Comparison of ENCODE assay signal across 8 cellular contexts in the genomic region with DNA sequence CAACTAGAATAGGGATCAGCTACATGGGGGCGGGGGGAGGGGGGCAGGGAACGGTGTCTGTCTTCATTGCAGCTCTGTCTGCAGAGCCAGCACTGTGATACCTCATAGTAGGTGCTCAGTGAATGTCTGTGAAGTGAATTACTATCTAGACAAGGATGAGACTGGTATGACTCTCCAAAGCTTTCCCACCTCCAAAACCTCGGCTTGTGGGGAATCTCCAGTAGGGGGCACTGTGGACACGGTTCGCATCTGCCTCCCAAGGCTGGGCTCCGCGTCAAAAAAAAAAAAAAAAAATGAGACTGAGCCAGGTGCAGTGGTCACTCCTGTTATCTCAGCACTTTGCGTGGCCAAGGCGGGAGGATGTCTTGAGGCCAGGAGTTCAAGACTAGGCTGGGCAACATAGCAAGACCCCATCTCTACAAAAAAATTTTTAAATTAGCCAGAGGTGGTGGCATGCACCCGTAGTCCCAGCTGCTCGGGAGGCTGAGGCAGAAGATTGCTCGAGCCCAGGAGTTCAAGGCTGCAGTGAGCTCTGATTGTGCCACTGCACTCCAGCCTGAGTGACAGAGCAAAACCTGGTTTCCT. TPM values are rescaled to one million over a fixed set of nuclear protein-coding genes. Genes with fewer than 3 reads are reported as not detected.
DNase-seq lines count a peak whose midpoint lies in the region; ATAC-seq, FAIRE-seq and TF ChIP-seq lines count a peak whose summit lies in the region.

No MANE protein-coding gene starts in this region.

- no peak overlapping the region for H3K4me3 ChIP-seq in AG09309 (ENCODE audit: control insufficient read depth, low read depth, low read length)
- H3K4me3 ChIP-seq in esophagus muscularis mucosa: no peak overlapping the region
- no peak overlapping the region for H3K4me3 ChIP-seq in pancreas

- H3K4me1 ChIP-seq in esophagus muscularis mucosa (peaks cover 14 to 33% (median 25%) of the 10 kb centered on the region in 4 donors), pancreas (no peaks in the 10 kb centered on the region)

- H3K9me3 ChIP-seq in esophagus muscularis mucosa: no peaks in the 10 kb centered on the region
- no peaks in the 10 kb centered on the region for H3K9me3 ChIP-seq in pancreas

- peaks cover 4 to 17% (median 13%) of the 10 kb centered on the region in 4 donors for H3K36me3 ChIP-seq in esophagus muscularis mucosa
- no peaks in the 10 kb centered on the region for H3K36me3 ChIP-seq in pancreas

- TF ChIP-seq EP300 in esophagus muscularis mucosa (IDR thresholded peaks at IDR 0.05): no peak

- H3K27ac ChIP-seq in esophagus muscularis mucosa (replicated peaks in 1 of 4) (no peak overlapping the region), pancreas (no peak overlapping the region)

- 44% methylated on average over 12 of the region's 12 CpGs for WGBS in esophagus muscularis mucosa
- WGBS in pancreas, 2 donors: 32 to 36% methylated on average over 12 of the region's 12 CpGs

- intact Hi-C loops in esophagus muscularis mucosa (cut with DNase I): loop anchor here (1.0 kb wide), 1 partner anchor 43 kb away; no protein-coding TSS in a partner anchor
- intact Hi-C loops in pancreas (cut with DNase I): no loop called here

- FAIRE-seq in pancreas (lab: Jason Lieb, UNC): no peak

- DNase-seq in AG09309 (ENCODE audit: low read depth) (no peak), GM20000 (ENCODE audit: low spot score) (peak; percentile 38), SKM-1 (lab: John Stamatoyannopoulos, UW; ENCODE audit: unreplicated experiment) (peak; percentile 34), esophagus muscularis mucosa (ENCODE audit: extremely low spot score) (no peak), pancreas (peak in 3 of 6 donors; percentile 49 to 66 (median 50)), NCI-H1436 (lab: John Stamatoyannopoulos, UW) (no peak), NCI-H345 treated with DMSO at 0.1 percent for 48 hours (lab: John Stamatoyannopoulos, UW; ENCODE audit: unreplicated experiment) (no peak), NCI-H2171 treated with DMSO at 0.1 percent for 48 hours (lab: John Stamatoyannopoulos, UW) (no peak)

- H3K27me3 ChIP-seq in esophagus muscularis mucosa (no peaks in the 10 kb centered on the region), pancreas (no peaks in the 10 kb centered on the region)

- TF ChIP-seq CTCF in AG09309 (IDR thresholded peaks at IDR 0.05; ENCODE audit: control insufficient read depth, insufficient read depth, low read depth, low read length, missing control alignments) (peak; percentile 77), GM20000 (IDR thresholded peaks at IDR 0.05; ENCODE audit: extremely low read depth, missing control alignments) (peak; percentile 26), esophagus muscularis mucosa (IDR thresholded peaks at IDR 0.05) (peak; percentile 59 to 72 (median 66)), pancreas (IDR thresholded peaks at IDR 0.05) (peak; percentile 14 to 48 (median 30))

- no peak for TF ChIP-seq POLR2A in esophagus muscularis mucosa (IDR thresholded peaks at IDR 0.05; ENCODE audit: low read depth)

- ATAC-seq in pancreas: peak; percentile 30 to 88 (median 70)

RNA-seq across cellular contexts. Expression of a gene that starts 9.6 kb away (rescaled TPM):
- total RNA-seq in esophagus muscularis mucosa: 10 to 100 TPM; 16.2 to 25.1 (median 22.9) TPM
- total RNA-seq in pancreas: 10 to 100 TPM; 13.2 to 26.5 (median 15.9) TPM
- 10 to 100 TPM in 1 of 2 donors, 1 to 10 TPM in 1; 7.6 to 10.5 TPM for polyA plus RNA-seq in pancreas

RNA-seq across cellular contexts. Expression of a gene that starts 32.0 kb away (rescaled TPM):
- total RNA-seq in esophagus muscularis mucosa (10 to 100 TPM in 2 of 4 donors, 1 to 10 TPM in 2; 9.4 to 54.2 (median 18.2) TPM), pancreas (10 to 100 TPM in 1 of 6 donors, 1 to 10 TPM in 4, under 1 TPM in 1; 0.98 to 14.5 (median 3.7) TPM)
- 1 to 10 TPM; 1.9 to 5.2 TPM for polyA plus RNA-seq in pancreas

RNA-seq across cellular contexts. Expression of a gene that starts 59.4 kb away (rescaled TPM):
- total RNA-seq in esophagus muscularis mucosa (10 to 100 TPM; 28.2 to 44.4 (median 35.5) TPM), pancreas (10 to 100 TPM; 12.0 to 23.1 (median 15.6) TPM)
- polyA plus RNA-seq in pancreas: 10 to 100 TPM; 30.4 to 34.7 TPM

Comparison
In these comparisons a context has a peak if more than half of its experiments do, and no peak if none do; other contexts are left out.
1. DNase-seq: peak in GM20000 (single experiment) and SKM-1 (single experiment); none in AG09309 (single experiment), esophagus muscularis mucosa (single experiment), NCI-H1436 (single experiment), NCI-H345 treated with DMSO at 0.1 percent for 48 hours (single experiment) and NCI-H2171 treated with DMSO at 0.1 percent for 48 hours (single experiment).
2. CTCF ChIP-seq: peak in every context shown above with its lines; median percentile 77 in AG09309; 66 in esophagus muscularis mucosa; 30 in pancreas; 26 in GM20000.